ENCODE assay signal across 1 cellular context in the genomic region with DNA sequence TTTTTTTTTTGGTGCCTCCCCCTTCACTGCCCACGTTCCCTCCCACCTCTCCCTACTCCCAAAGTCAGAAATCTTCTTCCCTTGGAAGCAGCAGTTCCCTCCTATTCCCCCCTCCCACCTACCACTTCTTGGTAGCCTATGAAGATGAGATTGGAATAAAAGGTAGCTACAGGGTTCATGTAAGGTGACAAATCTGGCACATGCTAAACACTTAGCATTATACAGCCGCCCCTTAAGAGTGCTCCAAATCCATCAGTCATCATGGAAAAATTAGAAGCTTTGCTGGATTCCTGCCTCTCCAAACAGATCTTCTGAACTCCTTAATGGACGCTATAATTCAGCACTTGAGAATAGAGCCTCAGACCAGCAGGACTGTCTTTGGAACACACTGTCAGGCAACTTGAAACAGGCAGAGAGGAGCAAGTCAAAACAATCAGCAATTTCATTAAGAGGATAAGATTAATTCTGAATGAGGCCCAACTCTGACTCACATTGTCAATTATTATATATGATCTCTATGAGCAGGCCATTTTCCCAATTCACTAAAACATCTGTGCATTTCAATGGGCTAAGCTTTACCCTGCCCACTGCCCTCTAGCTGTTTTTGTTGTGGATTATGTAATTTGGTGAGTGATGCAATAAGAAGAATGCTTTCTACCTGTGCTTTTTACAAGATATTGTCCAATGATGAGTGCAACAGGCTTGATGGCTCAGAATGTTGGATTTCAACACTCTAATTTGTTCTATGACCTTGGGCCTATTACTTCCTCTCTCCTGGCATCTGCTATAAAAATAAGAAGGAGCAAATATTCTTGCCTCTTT.
TF ChIP-seq lines count a peak whose summit lies in the region.

No MANE protein-coding gene starts in this region.

TF ChIP-seq in GM23338, 12 proteins besides CTCF, POLR2A, EP300 and RAD21 (continued from another document):
- TF ChIP-seq, protein P1, sequence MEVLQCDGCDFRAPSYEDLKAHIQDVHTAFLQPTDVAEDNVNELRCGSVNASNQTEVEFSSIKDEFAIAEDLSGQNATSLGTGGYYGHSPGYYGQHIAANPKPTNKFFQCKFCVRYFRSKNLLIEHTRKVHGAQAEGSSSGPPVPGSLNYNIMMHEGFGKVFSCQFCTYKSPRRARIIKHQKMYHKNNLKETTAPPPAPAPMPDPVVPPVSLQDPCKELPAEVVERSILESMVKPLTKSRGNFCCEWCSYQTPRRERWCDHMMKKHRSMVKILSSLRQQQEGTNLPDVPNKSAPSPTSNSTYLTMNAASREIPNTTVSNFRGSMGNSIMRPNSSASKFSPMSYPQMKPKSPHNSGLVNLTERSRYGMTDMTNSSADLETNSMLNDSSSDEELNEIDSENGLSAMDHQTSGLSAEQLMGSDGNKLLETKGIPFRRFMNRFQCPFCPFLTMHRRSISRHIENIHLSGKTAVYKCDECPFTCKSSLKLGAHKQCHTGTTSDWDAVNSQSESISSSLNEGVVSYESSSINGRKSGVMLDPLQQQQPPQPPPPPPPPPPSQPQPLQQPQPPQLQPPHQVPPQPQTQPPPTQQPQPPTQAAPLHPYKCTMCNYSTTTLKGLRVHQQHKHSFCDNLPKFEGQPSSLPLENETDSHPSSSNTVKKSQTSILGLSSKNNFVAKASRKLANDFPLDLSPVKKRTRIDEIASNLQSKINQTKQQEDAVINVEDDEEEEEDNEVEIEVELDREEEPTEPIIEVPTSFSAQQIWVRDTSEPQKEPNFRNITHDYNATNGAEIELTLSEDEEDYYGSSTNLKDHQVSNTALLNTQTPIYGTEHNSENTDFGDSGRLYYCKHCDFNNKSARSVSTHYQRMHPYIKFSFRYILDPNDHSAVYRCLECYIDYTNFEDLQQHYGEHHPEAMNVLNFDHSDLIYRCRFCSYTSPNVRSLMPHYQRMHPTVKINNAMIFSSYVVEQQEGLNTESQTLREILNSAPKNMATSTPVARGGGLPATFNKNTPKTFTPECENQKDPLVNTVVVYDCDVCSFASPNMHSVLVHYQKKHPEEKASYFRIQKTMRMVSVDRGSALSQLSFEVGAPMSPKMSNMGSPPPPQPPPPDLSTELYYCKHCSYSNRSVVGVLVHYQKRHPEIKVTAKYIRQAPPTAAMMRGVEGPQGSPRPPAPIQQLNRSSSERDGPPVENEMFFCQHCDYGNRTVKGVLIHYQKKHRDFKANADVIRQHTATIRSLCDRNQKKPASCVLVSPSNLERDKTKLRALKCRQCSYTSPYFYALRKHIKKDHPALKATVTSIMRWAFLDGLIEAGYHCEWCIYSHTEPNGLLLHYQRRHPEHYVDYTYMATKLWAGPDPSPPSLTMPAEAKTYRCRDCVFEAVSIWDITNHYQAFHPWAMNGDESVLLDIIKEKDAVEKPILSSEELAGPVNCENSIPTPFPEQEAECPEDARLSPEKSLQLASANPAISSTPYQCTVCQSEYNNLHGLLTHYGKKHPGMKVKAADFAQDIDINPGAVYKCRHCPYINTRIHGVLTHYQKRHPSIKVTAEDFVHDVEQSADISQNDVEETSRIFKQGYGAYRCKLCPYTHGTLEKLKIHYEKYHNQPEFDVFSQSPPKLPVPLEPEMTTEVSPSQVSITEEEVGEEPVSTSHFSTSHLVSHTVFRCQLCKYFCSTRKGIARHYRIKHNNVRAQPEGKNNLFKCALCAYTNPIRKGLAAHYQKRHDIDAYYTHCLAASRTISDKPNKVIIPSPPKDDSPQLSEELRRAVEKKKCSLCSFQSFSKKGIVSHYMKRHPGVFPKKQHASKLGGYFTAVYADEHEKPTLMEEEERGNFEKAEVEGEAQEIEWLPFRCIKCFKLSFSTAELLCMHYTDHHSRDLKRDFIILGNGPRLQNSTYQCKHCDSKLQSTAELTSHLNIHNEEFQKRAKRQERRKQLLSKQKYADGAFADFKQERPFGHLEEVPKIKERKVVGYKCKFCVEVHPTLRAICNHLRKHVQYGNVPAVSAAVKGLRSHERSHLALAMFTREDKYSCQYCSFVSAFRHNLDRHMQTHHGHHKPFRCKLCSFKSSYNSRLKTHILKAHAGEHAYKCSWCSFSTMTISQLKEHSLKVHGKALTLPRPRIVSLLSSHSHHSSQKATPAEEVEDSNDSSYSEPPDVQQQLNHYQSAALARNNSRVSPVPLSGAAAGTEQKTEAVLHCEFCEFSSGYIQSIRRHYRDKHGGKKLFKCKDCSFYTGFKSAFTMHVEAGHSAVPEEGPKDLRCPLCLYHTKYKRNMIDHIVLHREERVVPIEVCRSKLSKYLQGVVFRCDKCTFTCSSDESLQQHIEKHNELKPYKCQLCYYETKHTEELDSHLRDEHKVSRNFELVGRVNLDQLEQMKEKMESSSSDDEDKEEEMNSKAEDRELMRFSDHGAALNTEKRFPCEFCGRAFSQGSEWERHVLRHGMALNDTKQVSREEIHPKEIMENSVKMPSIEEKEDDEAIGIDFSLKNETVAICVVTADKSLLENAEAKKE (CRISPR knock-in tag; IDR thresholded peaks at IDR 0.05): no peak
- TF ChIP-seq ETS1 (IDR thresholded peaks at IDR 0.05): no peak
- no peak for TF ChIP-seq REST (IDR thresholded peaks at IDR 0.05; ENCODE audit: unreplicated experiment)
- no peak for TF ChIP-seq ZNF331 (CRISPR knock-in tag; IDR thresholded peaks at IDR 0.05; ENCODE audit: low read depth)
- no peak for TF ChIP-seq POLR2AphosphoS5 (IDR thresholded peaks at IDR 0.05; ENCODE audit: low read depth)
TF ChIP-seq in GM23338: peak in this region for 0.
